In genomic region chr9:36849943-36850342, GRCh38 we compare ENCODE assay signal across 13 cellular contexts.
DNase-seq lines count a peak whose midpoint lies in the region; ATAC-seq and TF ChIP-seq lines count a peak whose summit lies in the region.
"Had no signal": no experiment of that assay in that cellular context is flagged by ENCODE, and none has a peak within 500 bp of the region (broad histone marks: within the 10 kb centered on the region; RNA-seq: fewer than 3 reads in every experiment).

No MANE protein-coding gene starts in this region.

- TF ChIP-seq CTCF in VCaP (conservative IDR thresholded peaks at IDR 0.05) = no peak

- H3K27me3 Mint-ChIP-seq in IgD-negative memory B cell = no peaks in the 10 kb centered on the region
- no peaks in the 10 kb centered on the region for H3K27me3 Mint-ChIP-seq in memory B cell
- H3K27me3 Mint-ChIP-seq in stimulated activated memory B cell treated with anti-CD40 and anti-IgM and Interleukin-4, amounts not matched to agents 10 μg/mL and 1 μg/mL and 100 μg/mL, for 72 hours = no peaks in the 10 kb centered on the region
- H3K27me3 Mint-ChIP-seq: CD4-positive, alpha-beta T cell had no signal

- peaks cover 2 to 13% (median 3%) of the 10 kb centered on the region in 3 donors for H3K4me1 Mint-ChIP-seq in IgD-negative memory B cell
- H3K4me1 Mint-ChIP-seq in memory B cell = peaks cover 8% of the 10 kb centered on the region
- peaks cover 26% of the 10 kb centered on the region for H3K4me1 Mint-ChIP-seq in stimulated activated memory B cell treated with anti-CD40 and anti-IgM and Interleukin-4, amounts not matched to agents 10 μg/mL and 1 μg/mL and 100 μg/mL, for 72 hours

- H3K9me3 Mint-ChIP-seq in IgD-negative memory B cell (no peaks in the 10 kb centered on the region), memory B cell (no peaks in the 10 kb centered on the region)
- no peaks in the 10 kb centered on the region for H3K9me3 Mint-ChIP-seq in stimulated activated memory B cell treated with anti-CD40 and anti-IgM and Interleukin-4, amounts not matched to agents 10 μg/mL and 1 μg/mL and 100 μg/mL, for 72 hours
- H3K9me3 Mint-ChIP-seq: CD4-positive, alpha-beta T cell; H9 had no signal

- peak overlapping the region in 1 of 4 donors; percentile 78 for H3K4me3 Mint-ChIP-seq in IgD-negative memory B cell
- no peak overlapping the region for H3K4me3 Mint-ChIP-seq in memory B cell
- H3K4me3 Mint-ChIP-seq in stimulated activated memory B cell treated with anti-CD40 and anti-IgM and Interleukin-4, amounts not matched to agents 10 μg/mL and 1 μg/mL and 100 μg/mL, for 72 hours = no peak overlapping the region
- H3K4me3 Mint-ChIP-seq: CD4-positive, alpha-beta T cell; H9 had no signal

- ATAC-seq in memory B cell (ENCODE audit: low read depth) (no peak), GM21737 (IDR thresholded peaks at IDR 0.05; ENCODE audit: unreplicated experiment) (no peak), HG03135 (IDR thresholded peaks at IDR 0.05; ENCODE audit: unreplicated experiment) (no peak)
- ATAC-seq in stimulated activated memory B cell treated with anti-CD40 and anti-IgM and Interleukin-4, amounts not matched to agents 10 μg/mL and 1 μg/mL and 100 μg/mL, for 72 hours = no peak

- DNase-seq in memory B cell (ENCODE audit: low spot score in 2 of 2) (no peak), AG20443 (ENCODE audit: low spot score) (no peak)
- DNase-seq: Caco-2; CD4-positive, alpha-beta T cell; GDM1; GOT3; H9 had no signal

- H3K27ac Mint-ChIP-seq in IgD-negative memory B cell (peak overlapping the region; percentile 46 to 86 (median 65)), memory B cell (peak overlapping the region; percentile 82)
- peak overlapping the region; percentile 36 for H3K27ac Mint-ChIP-seq in stimulated activated memory B cell treated with anti-CD40 and anti-IgM and Interleukin-4, amounts not matched to agents 10 μg/mL and 1 μg/mL and 100 μg/mL, for 72 hours
- H3K27ac Mint-ChIP-seq: CD4-positive, alpha-beta T cell; H9 had no signal

- H3K27ac ChIP-seq in VCaP = peak overlapping the region; percentile 56; the same call in 1 of the 2 replicates
- H3K27ac ChIP-seq: C4-2B had no signal

- H3K36me3 Mint-ChIP-seq in IgD-negative memory B cell (no peaks in the 10 kb centered on the region), memory B cell (peaks cover 17% of the 10 kb centered on the region)
- H3K36me3 Mint-ChIP-seq in stimulated activated memory B cell treated with anti-CD40 and anti-IgM and Interleukin-4, amounts not matched to agents 10 μg/mL and 1 μg/mL and 100 μg/mL, for 72 hours = peaks cover 60% of the 10 kb centered on the region
